1 cellular context compared by ENCODE assay signal in genomic region chr2:203498161-203498560, GRCh38.
TF ChIP-seq lines count a peak whose summit lies in the region.

No MANE protein-coding gene starts in this region.

TF ChIP-seq in HCT116, 20 proteins besides CTCF, POLR2A, EP300 and RAD21 (continued from another document):
- TF ChIP-seq REST (IDR thresholded peaks at IDR 0.05; ENCODE audit: low read depth): no peak
TF ChIP-seq in HCT116: peak in this region for 10.
